Comparison of ENCODE assay signal across 8 cellular contexts in the genomic region with DNA sequence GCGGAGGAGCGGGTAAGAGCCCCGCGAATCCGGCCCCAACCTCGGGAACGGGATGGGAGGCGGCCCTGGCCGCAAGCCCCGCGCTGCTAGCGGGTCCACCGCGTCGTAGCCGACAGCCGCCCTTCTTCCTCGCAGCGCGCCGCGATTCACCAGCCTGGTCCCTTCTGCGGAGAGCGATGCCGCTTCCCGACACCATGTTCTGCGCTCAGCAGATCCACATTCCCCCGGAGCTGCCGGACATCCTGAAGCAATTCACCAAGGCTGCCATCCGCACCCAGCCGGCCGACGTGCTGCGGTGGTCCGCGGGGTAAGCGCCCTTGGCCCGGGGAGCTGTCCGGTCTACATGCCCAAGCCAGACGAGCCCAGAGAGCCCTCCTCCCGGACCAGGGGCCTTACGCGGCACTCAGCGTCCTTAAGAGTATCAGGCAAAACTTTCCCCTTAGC. TPM values are rescaled to one million over a fixed set of nuclear protein-coding genes. Genes with fewer than 3 reads are reported as not detected.
A peak's percentile ranks its signal among the peaks of the same experiment; 100 is the strongest.
DNase-seq lines count a peak whose midpoint lies in the region; ATAC-seq and TF ChIP-seq lines count a peak whose summit lies in the region.

No MANE protein-coding gene starts in this region.

- DNase-seq in AG09309 (ENCODE audit: low read depth) = no peak
- peak; percentile 24 for DNase-seq in activated CD8-positive, alpha-beta T cell treated with anti-CD3 and anti-CD28 coated beads for 36 hours
- DNase-seq in hepatocyte (ENCODE audit: low spot score) = no peak
- no peak for DNase-seq in smooth muscle cell (lab: John Stamatoyannopoulos, UW; ENCODE audit: unreplicated experiment)
- DNase-seq in D341Med (ENCODE audit: low spot score) = no peak
- DNase-seq in glomerular visceral epithelial cell (ENCODE audit: extremely low spot score) = no peak

- WGBS in hepatocyte (ENCODE audit: low lambda C conversion rate, missing lambda C conversion rate) = 2% methylated on average over 40 of the region's 44 CpGs
- WGBS in smooth muscle cell (ENCODE audit: low lambda C conversion rate) = 1% methylated on average over 43 of the region's 44 CpGs

- H3K4me3 ChIP-seq in AG09309 (ENCODE audit: control insufficient read depth, low read depth, low read length) (peak overlapping the region; percentile 61), hepatocyte (peak overlapping the region; percentile 44), smooth muscle cell (peak overlapping the region; percentile 67)

- H3K36me3 ChIP-seq in hepatocyte (replicated peaks; ENCODE audit: insufficient read depth, low read depth) = no peaks in the 10 kb centered on the region
- peaks cover 3% of the 10 kb centered on the region for H3K36me3 ChIP-seq in smooth muscle cell (ENCODE audit: low read depth)

- H3K9ac ChIP-seq in smooth muscle cell (ENCODE audit: low read depth) = no peak overlapping the region

- H3F3A ChIP-seq in smooth muscle cell (ENCODE audit: low read depth) = peaks cover 14% of the 10 kb centered on the region

- H3K9me3 ChIP-seq in hepatocyte (ENCODE audit: low read depth) = no peaks in the 10 kb centered on the region
- H3K9me3 ChIP-seq in smooth muscle cell (replicated peaks; ENCODE audit: low read depth) = no peaks in the 10 kb centered on the region

- H3K9me2 ChIP-seq in hepatocyte (replicated peaks; ENCODE audit: insufficient read depth) = no peaks in the 10 kb centered on the region

- peaks cover 8% of the 10 kb centered on the region for H3K27me3 Mint-ChIP-seq in activated CD8-positive, alpha-beta T cell treated with anti-CD3 and anti-CD28 coated beads for 36 hours

- H3K79me2 ChIP-seq in hepatocyte (no peaks in the 10 kb centered on the region), smooth muscle cell (ENCODE audit: low read depth) (no peaks in the 10 kb centered on the region)

- intact Hi-C loops in activated CD8-positive, alpha-beta T cell treated with anti-CD3 and anti-CD28 coated beads for 36 hours (cut with micrococcal nuclease) = no loop called here

- H4K20me1 ChIP-seq in hepatocyte (ENCODE audit: insufficient read depth, poor library complexity, severe bottlenecking) (no peaks in the 10 kb centered on the region), smooth muscle cell (ENCODE audit: low read depth) (peaks cover 3% of the 10 kb centered on the region)

- peaks cover 5% of the 10 kb centered on the region for H3K27me3 ChIP-seq in hepatocyte
- H3K27me3 ChIP-seq in smooth muscle cell (ENCODE audit: low read depth) = peaks cover 4% of the 10 kb centered on the region

- H3K4me2 ChIP-seq in hepatocyte (peak overlapping the region; percentile 94), smooth muscle cell (peak overlapping the region; percentile 89)

- H3K27ac ChIP-seq in hepatocyte (no peak overlapping the region), smooth muscle cell (ENCODE audit: low read depth) (peak overlapping the region; percentile 5)

- H2AFZ ChIP-seq in hepatocyte (peak overlapping the region; percentile 79), smooth muscle cell (ENCODE audit: low read depth) (no peak overlapping the region)

- ATAC-seq in GM19023 (IDR thresholded peaks at IDR 0.05; ENCODE audit: unreplicated experiment) = peak; percentile 52
- peak; percentile 31 for ATAC-seq in HG03103 (IDR thresholded peaks at IDR 0.05; ENCODE audit: low read depth, unreplicated experiment)
- peak; percentile 42 for ATAC-seq in activated CD8-positive, alpha-beta T cell treated with anti-CD3 and anti-CD28 coated beads for 36 hours

- H3K4me3 Mint-ChIP-seq in activated CD8-positive, alpha-beta T cell treated with anti-CD3 and anti-CD28 coated beads for 36 hours = peak overlapping the region; percentile 72

- no peaks in the 10 kb centered on the region for H3K36me3 Mint-ChIP-seq in activated CD8-positive, alpha-beta T cell treated with anti-CD3 and anti-CD28 coated beads for 36 hours (ENCODE audit: low read depth)

- peaks cover 31% of the 10 kb centered on the region for H3K4me1 Mint-ChIP-seq in activated CD8-positive, alpha-beta T cell treated with anti-CD3 and anti-CD28 coated beads for 36 hours (ENCODE audit: low read depth)

- POLR2A ChIA-PET in activated CD8-positive, alpha-beta T cell treated with anti-CD3 and anti-CD28 coated beads for 36 hours (lab: Charles Lee) = no interaction called here

- CTCF ChIA-PET in activated CD8-positive, alpha-beta T cell treated with anti-CD3 and anti-CD28 coated beads for 36 hours (lab: Charles Lee) = interaction anchor here (0.6 to 1.7 kb wide), 7 partner anchors 10 to 260 kb away, joined by 3 to 11 read pairs (median 4); no protein-coding TSS in a partner anchor

- no peak for TF ChIP-seq CTCF in AG09309 (IDR thresholded peaks at IDR 0.05; ENCODE audit: control insufficient read depth, insufficient read depth, low read depth, low read length, missing control alignments)
- no peak for TF ChIP-seq CTCF in activated CD8-positive, alpha-beta T cell treated with anti-CD3 and anti-CD28 coated beads for 36 hours (IDR thresholded peaks at IDR 0.05)
- no peak for TF ChIP-seq CTCF in hepatocyte (IDR thresholded peaks at IDR 0.05; ENCODE audit: poor library complexity)
- no peak for TF ChIP-seq CTCF in smooth muscle cell (IDR thresholded peaks at IDR 0.05; ENCODE audit: borderline replicate concordance, insufficient read depth, poor library complexity, severe bottlenecking)

- peaks cover 8% of the 10 kb centered on the region for H3K9me3 Mint-ChIP-seq in activated CD8-positive, alpha-beta T cell treated with anti-CD3 and anti-CD28 coated beads for 36 hours

- H3K27ac Mint-ChIP-seq in activated CD8-positive, alpha-beta T cell treated with anti-CD3 and anti-CD28 coated beads for 36 hours = no peak overlapping the region

- peaks cover 11% of the 10 kb centered on the region for H3K4me1 ChIP-seq in hepatocyte (ENCODE audit: insufficient read depth)
- no peaks in the 10 kb centered on the region for H3K4me1 ChIP-seq in smooth muscle cell (ENCODE audit: low read depth)

RNA-seq across cellular contexts. Expression of a gene that starts 0.3 kb away (rescaled TPM):
- total RNA-seq in activated CD8-positive, alpha-beta T cell treated with anti-CD3 and anti-CD28 coated beads for 36 hours = not detected
- total RNA-seq in hepatocyte (0.28 and 0.30 TPM in 2 replicates), smooth muscle cell (0.63 and 3.0 TPM in 2 replicates)
- polyA plus RNA-seq in hepatocyte (not detected in 2 replicates), smooth muscle cell (0.78 TPM in 1 of 2 replicates, not detected in the other)
